In the genomic region with DNA sequence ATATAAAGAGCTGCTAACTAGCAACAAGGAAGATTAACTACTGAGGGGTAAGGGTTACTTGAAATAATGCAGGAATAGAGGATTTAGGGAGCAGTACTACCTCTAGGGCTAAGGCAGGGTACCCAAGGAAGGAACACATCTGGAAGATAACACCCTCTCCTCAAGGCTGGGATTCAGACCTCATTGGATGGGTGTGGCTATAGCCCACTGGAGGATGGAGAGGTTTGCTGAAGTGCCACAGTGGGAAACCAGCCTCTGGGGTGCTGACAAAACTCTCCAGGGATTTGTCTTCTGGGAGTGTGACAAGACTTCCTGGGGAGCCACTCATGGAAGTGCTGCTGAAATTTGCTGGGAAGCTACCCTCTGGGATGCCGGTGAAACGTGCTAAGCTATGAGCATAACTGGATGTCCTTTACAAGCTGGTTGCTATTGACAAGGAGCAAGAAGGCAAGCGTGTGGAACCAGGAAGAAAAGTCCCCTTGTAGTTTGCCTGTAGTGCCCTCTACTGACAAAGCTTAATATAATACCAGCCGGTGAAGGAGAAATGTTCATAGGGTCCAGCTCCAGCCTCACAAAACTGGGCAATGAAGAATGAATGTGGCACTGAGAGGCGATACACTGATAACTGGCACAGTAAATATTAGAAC, we compare ENCODE assay signal across 7 cellular contexts.
DNase-seq lines count a peak whose midpoint lies in the region; ATAC-seq and TF ChIP-seq lines count a peak whose summit lies in the region.

No MANE protein-coding gene starts in this region.

- H3K27me3 ChIP-seq in SU-DHL-6 (ENCODE audit: low read length): no peaks in the 10 kb centered on the region

- H3K36me3 ChIP-seq in SU-DHL-6 (ENCODE audit: low read length): no peaks in the 10 kb centered on the region

- peak; percentile 57 for ATAC-seq in GM19463 (IDR thresholded peaks at IDR 0.05; ENCODE audit: unreplicated experiment)
- peak; percentile 61 for ATAC-seq in stimulated activated memory B cell treated with anti-CD40 and anti-IgM and Interleukin-4, amounts not matched to agents 10 μg/mL and 1 μg/mL and 100 μg/mL, for 72 hours

- DNase-seq in Daoy (ENCODE audit: low read depth) (peak; percentile 64), foreskin melanocyte (peak; percentile 43), posterior cingulate gyrus (no peak)

- no peaks in the 10 kb centered on the region for H3K9me2 ChIP-seq in SU-DHL-6 (replicated peaks; ENCODE audit: insufficient read depth, low read length)

- H3K27me3 Mint-ChIP-seq in stimulated activated memory B cell treated with anti-CD40 and anti-IgM and Interleukin-4, amounts not matched to agents 10 μg/mL and 1 μg/mL and 100 μg/mL, for 72 hours: peaks cover 3% of the 10 kb centered on the region

- H4K20me1 ChIP-seq in SU-DHL-6 (ENCODE audit: low read depth, low read length): no peaks in the 10 kb centered on the region

- H3K9me3 Mint-ChIP-seq in stimulated activated memory B cell treated with anti-CD40 and anti-IgM and Interleukin-4, amounts not matched to agents 10 μg/mL and 1 μg/mL and 100 μg/mL, for 72 hours: peaks cover 13% of the 10 kb centered on the region

- H3F3A ChIP-seq in SU-DHL-6 (ENCODE audit: insufficient read depth): no peaks in the 10 kb centered on the region

- H2AFZ ChIP-seq in SU-DHL-6 (ENCODE audit: low read depth, low read length, severe bottlenecking): no peak overlapping the region

- H3K9me3 ChIP-seq in SU-DHL-6 (ENCODE audit: insufficient read depth, low read length): no peaks in the 10 kb centered on the region

- H3K4me1 Mint-ChIP-seq in stimulated activated memory B cell treated with anti-CD40 and anti-IgM and Interleukin-4, amounts not matched to agents 10 μg/mL and 1 μg/mL and 100 μg/mL, for 72 hours: peaks cover 5% of the 10 kb centered on the region

- no peak overlapping the region for H3K27ac ChIP-seq in SU-DHL-6 (ENCODE audit: low read depth, low read length)

- H3K36me3 Mint-ChIP-seq in stimulated activated memory B cell treated with anti-CD40 and anti-IgM and Interleukin-4, amounts not matched to agents 10 μg/mL and 1 μg/mL and 100 μg/mL, for 72 hours: peaks cover 13% of the 10 kb centered on the region

- no peak overlapping the region for H3K4me3 ChIP-seq in SU-DHL-6 (ENCODE audit: insufficient read depth, low read length, poor library complexity, severe bottlenecking)

- H3K4me3 Mint-ChIP-seq in stimulated activated memory B cell treated with anti-CD40 and anti-IgM and Interleukin-4, amounts not matched to agents 10 μg/mL and 1 μg/mL and 100 μg/mL, for 72 hours: no peak overlapping the region

- TF ChIP-seq CTCF in LNCAP (IDR thresholded peaks at IDR 0.05): peak; percentile 68
- TF ChIP-seq CTCF in SU-DHL-6 (IDR thresholded peaks at IDR 0.05; ENCODE audit: insufficient read depth, low read length, poor library complexity, severe bottlenecking): peak; percentile 29

- H3K4me2 ChIP-seq in SU-DHL-6 (ENCODE audit: low read depth, low read length, poor library complexity, severe bottlenecking): no peak overlapping the region

- H3K79me2 ChIP-seq in SU-DHL-6 (ENCODE audit: insufficient read depth, low read length): no peaks in the 10 kb centered on the region

- peak overlapping the region; percentile 48 for H3K27ac Mint-ChIP-seq in stimulated activated memory B cell treated with anti-CD40 and anti-IgM and Interleukin-4, amounts not matched to agents 10 μg/mL and 1 μg/mL and 100 μg/mL, for 72 hours

- intact Hi-C loops in posterior cingulate gyrus (cut with DNase I): no loop called here

- no peak overlapping the region for H3K9ac ChIP-seq in SU-DHL-6 (ENCODE audit: low read length)

Comparison
In these comparisons a context has a peak if more than half of its experiments do, and no peak if none do; other contexts are left out.
1. DNase-seq: peak in Daoy (single experiment) and foreskin melanocyte (single experiment); none in posterior cingulate gyrus (0 of 10).